Comparison of ENCODE assay signal across 18 cellular contexts in the genomic region with DNA sequence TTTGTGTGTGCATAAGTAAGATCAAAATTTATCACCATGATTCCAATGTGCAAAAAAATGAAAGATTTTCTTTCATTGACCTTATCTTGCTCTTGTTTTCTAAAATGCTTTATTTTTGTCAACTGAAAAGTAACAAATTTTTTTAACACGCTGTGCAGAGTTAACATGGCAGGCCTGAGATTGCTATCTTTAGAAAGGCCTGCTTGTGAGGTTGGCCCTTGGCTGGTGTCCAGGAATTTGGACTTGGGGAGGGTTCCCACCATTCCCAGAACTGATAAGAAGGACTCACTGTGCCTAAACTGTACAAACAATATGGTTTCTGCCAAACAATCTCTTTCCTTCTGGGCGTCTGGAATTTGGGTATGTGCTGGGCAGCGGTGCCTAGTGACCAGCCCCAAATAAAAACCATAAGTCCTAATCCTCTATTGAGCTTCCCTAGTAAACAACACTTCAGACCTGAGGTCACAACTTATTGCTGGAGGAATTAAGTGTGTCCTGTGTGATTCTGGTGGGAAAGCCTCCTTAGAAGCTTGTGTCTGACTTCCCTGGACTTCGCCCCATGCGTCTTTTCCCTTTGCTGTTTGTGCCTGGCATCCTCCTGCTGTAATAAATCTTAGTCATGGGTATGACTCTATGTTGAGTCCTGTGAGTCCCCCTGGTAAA. TPM values are rescaled to one million over a fixed set of nuclear protein-coding genes. Genes with fewer than 3 reads are reported as not detected.
DNase-seq lines count a peak whose midpoint lies in the region; ATAC-seq and TF ChIP-seq lines count a peak whose summit lies in the region.
"Had no signal": no experiment of that assay in that cellular context is flagged by ENCODE, and none has a peak within 500 bp of the region (broad histone marks: within the 10 kb centered on the region; RNA-seq: fewer than 3 reads in every experiment).

No MANE protein-coding gene starts in this region.

- H3K9me3 Mint-ChIP-seq in CD8-positive, alpha-beta memory T cell, result no peaks in the 10 kb centered on the region
- H3K9me3 Mint-ChIP-seq: neural crest cell, WTC11 had no signal

- no peak for DNase-seq in CD8-positive, alpha-beta memory T cell
- DNase-seq in left cardiac atrium (peak; percentile 34), psoas muscle (no peak), cerebellar cortex (ENCODE audit: low spot score) (no peak)
- no peak for DNase-seq in stimulated activated CD4-positive, alpha-beta T cell treated with anti-CD3 and anti-CD28 coated beads, Interleukin-4, amount 100 ng/mL, for 1 hour
- no peak for DNase-seq in activated naive CD4-positive, alpha-beta T cell treated with anti-CD3 and anti-CD28 coated beads, Interleukin-2, amount 50 U/mL, for 16 hours
- DNase-seq: dorsolateral prefrontal cortex; foreskin fibroblast; NCI-H1930; NK-92 treated with Interleukin-12 subunit alpha and Interleukin-12 subunit beta, amount 100 ng/mL, for 24 hours had no signal

- no peaks in the 10 kb centered on the region for H3K4me1 Mint-ChIP-seq in CD8-positive, alpha-beta memory T cell

- no peak for TF ChIP-seq CTCF in psoas muscle (IDR thresholded peaks at IDR 0.05)

- CTCF ChIA-PET in CD8-positive, alpha-beta memory T cell (lab: Charles Lee), result no interaction called here

- no peaks in the 10 kb centered on the region for H3K4me1 ChIP-seq in CD8-positive, alpha-beta memory T cell (ENCODE audit: insufficient read depth, low read length)
- peaks cover 58% of the 10 kb centered on the region for H3K4me1 ChIP-seq in psoas muscle
- H3K4me1 ChIP-seq: SJSA1 had no signal

- intact Hi-C loops in left cardiac atrium (cut with DNase I) (no loop called here), psoas muscle (cut with DNase I) (no loop called here)

- POLR2A ChIA-PET in CD8-positive, alpha-beta memory T cell (lab: Charles Lee), result no interaction called here

- no peaks in the 10 kb centered on the region for H3K27me3 ChIP-seq in CD8-positive, alpha-beta memory T cell (ENCODE audit: insufficient read depth, low read length, poor library complexity, severe bottlenecking)
- H3K27me3 ChIP-seq in psoas muscle (ENCODE audit: insufficient read depth in 3 of 3, low read length in 2 of 3), result no peaks in the 10 kb centered on the region
- H3K27me3 ChIP-seq: dorsolateral prefrontal cortex, tibial nerve had no signal

- peak overlapping the region; percentile 45 for H3K27ac ChIP-seq in CD8-positive, alpha-beta memory T cell (ENCODE audit: low read depth, low read length)
- peak overlapping the region; percentile 82 for H3K27ac ChIP-seq in psoas muscle
- H3K27ac ChIP-seq: KMS-11, SJSA1 had no signal

- H3K36me3 Mint-ChIP-seq in CD8-positive, alpha-beta memory T cell, result peaks cover 0 to 3% (median 0%) of the 10 kb centered on the region in 3 donors
- H3K36me3 Mint-ChIP-seq: activated naive CD8-positive, alpha-beta T cell; WTC11 had no signal

- no peak overlapping the region for H3K27ac Mint-ChIP-seq in CD8-positive, alpha-beta memory T cell
- H3K27ac Mint-ChIP-seq: activated naive CD8-positive, alpha-beta T cell; WTC11 had no signal

- H3K4me3 ChIP-seq in CD8-positive, alpha-beta memory T cell (ENCODE audit: low read length), result no peak overlapping the region
- no peak overlapping the region for H3K4me3 ChIP-seq in psoas muscle
- H3K4me3 ChIP-seq: dorsolateral prefrontal cortex, SJSA1, tibial nerve had no signal

- H3K4me3 Mint-ChIP-seq in CD8-positive, alpha-beta memory T cell, result no peak overlapping the region
- H3K4me3 Mint-ChIP-seq: activated naive CD8-positive, alpha-beta T cell; neural crest cell; WTC11 had no signal

- 28 to 39% (median 33%) methylated on average over 5 of the region's 5 CpGs for WGBS in psoas muscle, 3 donors

- no peak for ATAC-seq in SK-N-SH treated with all-trans-retinoic acid at 6 μM for 48 hours
- ATAC-seq in left cardiac atrium, result peak in 1 of 2 donors; percentile 59
- peak; percentile 42 to 64 (median 54) for ATAC-seq in psoas muscle
- ATAC-seq in GM19023 (IDR thresholded peaks at IDR 0.05; ENCODE audit: unreplicated experiment), result no peak
- ATAC-seq: WTC11 had no signal

- no peaks in the 10 kb centered on the region for H3K9me3 ChIP-seq in CD8-positive, alpha-beta memory T cell (ENCODE audit: low read length)
- no peaks in the 10 kb centered on the region for H3K9me3 ChIP-seq in psoas muscle
- H3K9me3 ChIP-seq: SJSA1, tibial nerve had no signal

- H3K36me3 ChIP-seq in CD8-positive, alpha-beta memory T cell (ENCODE audit: insufficient read depth, low read length), result no peaks in the 10 kb centered on the region
- no peaks in the 10 kb centered on the region for H3K36me3 ChIP-seq in psoas muscle (ENCODE audit: insufficient read depth in 1 of 2, low read depth in 1 of 2)
- H3K36me3 ChIP-seq: SJSA1, tibial nerve had no signal

- H3K27me3 Mint-ChIP-seq in CD8-positive, alpha-beta memory T cell, result peaks cover 0 to 2% of the 10 kb centered on the region in 2 donors
- H3K27me3 Mint-ChIP-seq: activated naive CD8-positive, alpha-beta T cell had no signal

TF ChIP-seq in SK-N-SH treated with all-trans-retinoic acid at 6 μM for 48 hours, 23 proteins besides CTCF, POLR2A, EP300 and RAD21:
- TF ChIP-seq ISL1 (CRISPR knock-in tag; IDR thresholded peaks at IDR 0.05) (peak; percentile 14; the same call in 1 of the 2 replicates), ZFP30 (CRISPR knock-in tag; IDR thresholded peaks at IDR 0.05) (no peak)

RNA-seq across cellular contexts. Expression of a gene that starts 19.8 kb away (rescaled TPM):
- 1 to 10 TPM; 7.7 to 9.0 TPM for total RNA-seq in CD8-positive, alpha-beta memory T cell
- 78.0 TPM for polyA plus RNA-seq in CD8-positive, alpha-beta memory T cell
- 10 to 100 TPM; 11.3 to 24.0 TPM for total RNA-seq in left cardiac atrium
- total RNA-seq in psoas muscle, result 10 to 100 TPM in 3 of 4 donors, 1 to 10 TPM in 1; 7.9 to 23.4 (median 14.7) TPM
- polyA plus RNA-seq in psoas muscle, result 10 to 100 TPM in 2 of 3 donors, 1 to 10 TPM in 1; 3.9 to 21.1 (median 15.4) TPM

Comparison
In these comparisons a context has a peak if more than half of its experiments do, and no peak if none do; other contexts are left out.
1. ATAC-seq: peak in psoas muscle (4 of 4); none in SK-N-SH treated with all-trans-retinoic acid at 6 μM for 48 hours (single experiment) and GM19023 (single experiment).